Comparison of ENCODE assay signal across 1 cellular context in genomic region chr11:2982214-2982613, GRCh38.
TF ChIP-seq lines count a peak whose summit lies in the region.

No MANE protein-coding gene starts in this region.

TF ChIP-seq in GM23338, 12 proteins besides CTCF, POLR2A, EP300 and RAD21:
- no peak for TF ChIP-seq STAT1 (IDR thresholded peaks at IDR 0.05; ENCODE audit: unreplicated experiment)
- no peak for TF ChIP-seq EZH2phosphoT487 (IDR thresholded peaks at IDR 0.05; ENCODE audit: unreplicated experiment)
- TF ChIP-seq ETS1 (IDR thresholded peaks at IDR 0.05): no peak
- TF ChIP-seq NANOG (IDR thresholded peaks at IDR 0.05; ENCODE audit: borderline replicate concordance): no peak
- TF ChIP-seq REST (IDR thresholded peaks at IDR 0.05; ENCODE audit: unreplicated experiment): no peak
- no peak for TF ChIP-seq POLR2AphosphoS5 (IDR thresholded peaks at IDR 0.05; ENCODE audit: low read depth)
- TF ChIP-seq JUNB (IDR thresholded peaks at IDR 0.05; ENCODE audit: unreplicated experiment): no peak
- no peak for TF ChIP-seq ZNF114 (CRISPR knock-in tag; IDR thresholded peaks at IDR 0.05)
- no peak for TF ChIP-seq EZH2 (IDR thresholded peaks at IDR 0.05; ENCODE audit: low read depth, unreplicated experiment)
